ENCODE assay signal across 12 cellular contexts in the genomic region with DNA sequence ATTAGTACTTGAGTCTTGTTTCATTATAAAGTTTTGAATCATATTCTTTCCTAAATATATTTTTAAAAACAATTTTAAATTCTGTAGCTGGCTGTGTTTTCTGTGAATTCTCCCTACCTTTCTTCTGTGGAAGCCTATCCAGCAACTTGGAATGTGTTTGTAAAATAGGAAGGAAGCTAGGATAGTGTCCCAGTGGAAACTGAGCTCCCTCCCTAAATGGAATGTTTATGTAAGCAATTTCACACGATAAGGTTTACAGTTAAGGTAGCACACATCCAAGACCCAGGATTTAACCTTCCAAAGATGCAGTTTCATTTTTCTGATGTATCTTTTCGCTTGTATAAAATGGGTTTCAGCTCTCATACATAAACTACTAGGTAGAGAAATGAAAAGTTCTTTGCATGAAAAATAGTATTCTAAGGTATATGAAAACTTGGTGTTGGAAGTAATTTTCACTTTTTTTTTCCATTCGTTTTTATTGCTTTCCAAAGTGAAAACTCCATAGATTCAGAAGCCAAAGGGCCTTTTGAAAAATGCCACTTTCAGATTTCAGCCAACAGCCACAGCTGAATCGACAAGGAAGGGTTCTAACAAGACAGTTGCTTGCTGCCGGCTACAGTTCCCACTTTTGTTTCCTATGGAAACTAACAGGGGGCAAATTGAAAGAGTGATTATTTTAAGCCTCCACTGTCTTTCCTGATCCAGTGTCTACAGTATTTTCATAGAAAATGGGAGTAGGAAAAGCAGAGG.
"Had no signal": no experiment of that assay in that cellular context is flagged by ENCODE, and none has a peak within 500 bp of the region (broad histone marks: within the 10 kb centered on the region; RNA-seq: fewer than 3 reads in every experiment).

No MANE protein-coding gene starts in this region.

- H3K4me1 ChIP-seq: parathyroid adenoma, transverse colon had no signal

- H3K27ac ChIP-seq: parathyroid adenoma, skin epidermis, transverse colon had no signal

- DNase-seq: activated CD4-positive, alpha-beta T cell treated with anti-CD3 and anti-CD28 coated beads, Interleukin-2, amount 50 U/mL, for 48 hours; activated CD4-positive, CD25-positive, alpha-beta regulatory T cell treated with anti-CD3 and anti-CD28 coated beads, Interleukin-2, amount 50 U/mL, for 72 hours; activated gamma-delta T cell treated with Interleukin-2 at 50 U/mL for 16 hours; activated T-cell treated with anti-CD3 and anti-CD28 coated beads, Interleukin-2, amount 50 U/mL, for 72 hours; dermis blood vessel endothelial cell; glutamatergic neuron; immature natural killer cell; mesenchymal stem cell; T-helper 9 cell; transverse colon had no signal

- H2AFZ ChIP-seq: parathyroid adenoma had no signal

- H3K9me3 ChIP-seq: transverse colon had no signal

- H3K27ac Mint-ChIP-seq: activated T-cell treated with anti-CD3 and anti-CD28 coated beads, Interleukin-2, amount 50 U/mL, for 72 hours; immature natural killer cell had no signal

- H3K9me3 Mint-ChIP-seq: activated T-cell treated with anti-CD3 and anti-CD28 coated beads, Interleukin-2, amount 50 U/mL, for 72 hours had no signal

- H3K27me3 ChIP-seq: transverse colon had no signal

- H3K4me3 ChIP-seq: skin epidermis, transverse colon had no signal

- H3K79me2 ChIP-seq: parathyroid adenoma had no signal

- H3K36me3 ChIP-seq: transverse colon had no signal

- ATAC-seq: activated T-cell treated with anti-CD3 and anti-CD28 coated beads, Interleukin-2, amount 50 U/mL, for 72 hours had no signal

- H3K36me3 Mint-ChIP-seq: immature natural killer cell had no signal

- H3K9ac ChIP-seq: parathyroid adenoma had no signal

- H3K4me3 Mint-ChIP-seq: immature natural killer cell had no signal
